In genomic region chr12:64990991-64991570, GRCh38 we compare ENCODE assay signal across 1 cellular context.
TF ChIP-seq lines count a peak whose summit lies in the region.

No MANE protein-coding gene starts in this region.

TF ChIP-seq in SK-N-SH treated with all-trans-retinoic acid at 6 μM for 48 hours, 23 proteins besides CTCF, POLR2A, EP300 and RAD21 (continued from another document):
- no peak for TF ChIP-seq CREB5 (CRISPR knock-in tag; IDR thresholded peaks at IDR 0.05; ENCODE audit: low read depth)
- no peak for TF ChIP-seq RARB (CRISPR knock-in tag; IDR thresholded peaks at IDR 0.05)
- TF ChIP-seq ZNF8 (CRISPR knock-in tag; IDR thresholded peaks at IDR 0.05), result no peak
- TF ChIP-seq ISL1 (CRISPR knock-in tag; IDR thresholded peaks at IDR 0.05), result no peak
- no peak for TF ChIP-seq CSDC2 (CRISPR knock-in tag; IDR thresholded peaks at IDR 0.05)
- TF ChIP-seq GLIS3 (CRISPR knock-in tag; IDR thresholded peaks at IDR 0.05), result no peak
